In genomic region chr5:99721487-99721886, GRCh38 we compare ENCODE assay signal across 22 cellular contexts.
"Had no signal": no experiment of that assay in that cellular context is flagged by ENCODE, and none has a peak within 500 bp of the region (broad histone marks: within the 10 kb centered on the region; RNA-seq: fewer than 3 reads in every experiment).

No MANE protein-coding gene starts in this region.

- H3K36me3 ChIP-seq: left ventricle myocardium inferior, sigmoid colon, stomach, tibial artery, upper lobe of right lung had no signal

- H3K4me3 Mint-ChIP-seq: activated naive CD8-positive, alpha-beta T cell; activated T-cell treated with anti-CD3 and anti-CD28 coated beads, Interleukin-2, amount 50 U/mL, for 72 hours; nephron; stimulated activated naive B cell treated with anti-CD40 and anti-IgM and Interleukin-4, amounts not matched to agents 10 μg/mL and 1 μg/mL and 100 μg/mL, for 72 hours; T-helper 2 cell treated with Interferon-gamma antibody and Interleukin-4, amounts not matched to agents 5 μg/mL and 100 μg/mL, for 36 hours had no signal

- H3K27ac ChIP-seq: left ventricle myocardium inferior, sigmoid colon, stomach, tibial artery, upper lobe of right lung had no signal

- H3K36me3 Mint-ChIP-seq: activated naive CD8-positive, alpha-beta T cell; stimulated activated naive B cell treated with anti-CD40 and anti-IgM and Interleukin-4, amounts not matched to agents 10 μg/mL and 1 μg/mL and 100 μg/mL, for 72 hours had no signal

- H3K27me3 ChIP-seq: sigmoid colon, stomach, tibial artery, upper lobe of right lung had no signal

- H3K9me3 Mint-ChIP-seq: nephron; stimulated activated naive B cell treated with anti-CD40 and anti-IgM and Interleukin-4, amounts not matched to agents 10 μg/mL and 1 μg/mL and 100 μg/mL, for 72 hours; T-helper 2 cell treated with Interferon-gamma antibody and Interleukin-4, amounts not matched to agents 5 μg/mL and 100 μg/mL, for 36 hours had no signal

- H3K4me3 ChIP-seq: left ventricle myocardium inferior, mucosa of descending colon, sigmoid colon, smooth muscle cell, stomach, tibial artery, upper lobe of right lung had no signal

- H3K4me2 ChIP-seq: smooth muscle cell had no signal

- H3K27me3 Mint-ChIP-seq: activated naive CD8-positive, alpha-beta T cell; stimulated activated naive B cell treated with anti-CD40 and anti-IgM and Interleukin-4, amounts not matched to agents 10 μg/mL and 1 μg/mL and 100 μg/mL, for 72 hours had no signal

- ATAC-seq: activated T-cell treated with anti-CD3 and anti-CD28 coated beads, Interleukin-2, amount 50 U/mL, for 72 hours; mucosa of descending colon; stimulated activated naive B cell treated with anti-CD40 and anti-IgM and Interleukin-4, amounts not matched to agents 10 μg/mL and 1 μg/mL and 100 μg/mL, for 72 hours; upper lobe of right lung had no signal

- DNase-seq: activated CD4-positive, alpha-beta T cell treated with anti-CD3 and anti-CD28 coated beads for 4 hours; activated CD4-positive, alpha-beta T cell treated with anti-CD3 and anti-CD28 coated beads, Interleukin-2, amount 50 U/mL, for 4 hours; activated effector memory CD4-positive, alpha-beta T cell treated with Interleukin-2 at 50 U/mL for 16 hours; activated naive CD4-positive, alpha-beta T cell treated with Interleukin-2 at 50 U/mL for 16 hours; activated T-cell treated with anti-CD3 and anti-CD28 coated beads for 4 hours; activated T-cell treated with anti-CD3 and anti-CD28 coated beads, Interleukin-2, amount 50 U/mL, for 72 hours; anterior cingulate cortex; dermis blood vessel endothelial cell; effector CD4-positive, alpha-beta T cell; left ventricle myocardium inferior; mucosa of descending colon; retina; sigmoid colon; stimulated activated CD4-positive, alpha-beta T cell treated with anti-CD3 and anti-CD28 coated beads, Interleukin-1b, Interleukin-23, amount 100 ng/mL, for 48 hours; stimulated activated naive B cell treated with anti-CD40 and anti-IgM and Interleukin-4, amounts not matched to agents 10 μg/mL and 1 μg/mL and 100 μg/mL, for 72 hours; stomach; tibial artery; upper lobe of right lung had no signal

- H3K4me1 ChIP-seq: left ventricle myocardium inferior, sigmoid colon, stomach, tibial artery, upper lobe of right lung had no signal

- H3K27ac Mint-ChIP-seq: activated naive CD8-positive, alpha-beta T cell; activated T-cell treated with anti-CD3 and anti-CD28 coated beads, Interleukin-2, amount 50 U/mL, for 72 hours; nephron; stimulated activated naive B cell treated with anti-CD40 and anti-IgM and Interleukin-4, amounts not matched to agents 10 μg/mL and 1 μg/mL and 100 μg/mL, for 72 hours; T-helper 2 cell treated with Interferon-gamma antibody and Interleukin-4, amounts not matched to agents 5 μg/mL and 100 μg/mL, for 36 hours had no signal

- H3K9me3 ChIP-seq: mucosa of descending colon, sigmoid colon, stomach, tibial artery, upper lobe of right lung had no signal

- H3K4me1 Mint-ChIP-seq: nephron; stimulated activated naive B cell treated with anti-CD40 and anti-IgM and Interleukin-4, amounts not matched to agents 10 μg/mL and 1 μg/mL and 100 μg/mL, for 72 hours had no signal
